8 cellular contexts compared by ENCODE assay signal in the genomic region with DNA sequence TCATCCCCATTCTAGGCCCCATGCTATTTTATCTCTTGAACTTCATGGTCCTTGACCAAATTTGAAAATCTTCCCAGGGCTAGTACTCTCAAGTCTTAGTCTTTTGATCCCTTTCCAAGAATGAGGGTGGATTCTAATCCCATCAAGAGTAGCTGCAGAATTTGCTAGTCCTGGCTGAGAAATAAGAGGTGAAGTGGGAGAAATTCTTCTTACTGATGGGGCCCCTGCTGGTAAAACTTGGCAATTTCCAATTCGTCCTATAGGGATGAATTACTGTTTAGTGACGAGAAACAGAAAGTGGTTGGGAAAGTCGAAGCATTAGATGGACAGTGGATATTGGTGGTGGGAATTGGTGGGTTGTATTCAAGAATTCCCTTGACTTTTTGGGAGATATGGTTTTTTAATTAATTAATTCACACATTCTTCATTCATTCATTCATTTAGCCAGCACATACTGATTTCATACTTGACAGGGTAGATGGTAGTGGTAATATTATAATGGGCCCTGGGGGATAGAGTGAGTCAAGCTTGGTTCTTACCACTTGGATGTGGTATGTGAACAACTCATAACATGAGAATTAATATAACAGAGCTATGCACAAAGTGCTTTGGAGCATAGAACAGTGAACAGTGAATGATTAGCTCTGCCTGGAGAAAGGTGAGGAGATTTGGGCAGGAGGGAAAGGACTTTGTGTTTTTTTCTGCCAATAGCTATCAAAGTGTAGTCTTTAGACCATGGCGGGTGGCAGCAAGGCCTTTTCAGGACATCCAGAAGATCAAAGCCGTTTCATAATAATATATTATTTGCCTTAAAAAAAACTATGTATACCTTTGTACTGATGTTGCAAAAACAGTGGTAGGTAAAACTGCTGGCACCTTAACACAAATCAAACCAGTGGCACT.
DNase-seq lines count a peak whose midpoint lies in the region; TF ChIP-seq lines count a peak whose summit lies in the region.

No MANE protein-coding gene starts in this region.

- H3K4me1 Mint-ChIP-seq in activated naive CD8-positive, alpha-beta T cell (ENCODE audit: low read depth), result peaks cover 81% of the 10 kb centered on the region
- peaks cover 67% of the 10 kb centered on the region for H3K4me1 Mint-ChIP-seq in activated naive CD8-positive, alpha-beta T cell treated with anti-CD3 and anti-CD28 coated beads for 36 hours

- H3K4me1 ChIP-seq in thyroid gland (peaks cover 36 to 37% of the 10 kb centered on the region in 2 donors), ovary (ENCODE audit: insufficient read depth) (peaks cover 4% of the 10 kb centered on the region)

- H3K27me3 ChIP-seq in thyroid gland (no peaks in the 10 kb centered on the region), ovary (no peaks in the 10 kb centered on the region)

- peak overlapping the region; percentile 69 for H3K27ac Mint-ChIP-seq in activated naive CD8-positive, alpha-beta T cell
- H3K27ac Mint-ChIP-seq in activated naive CD8-positive, alpha-beta T cell treated with anti-CD3 and anti-CD28 coated beads for 36 hours, result no peak overlapping the region

- peaks cover 4% of the 10 kb centered on the region for H3K36me3 Mint-ChIP-seq in activated naive CD8-positive, alpha-beta T cell
- peaks cover 10% of the 10 kb centered on the region for H3K36me3 Mint-ChIP-seq in activated naive CD8-positive, alpha-beta T cell treated with anti-CD3 and anti-CD28 coated beads for 36 hours

- no peaks in the 10 kb centered on the region for H3K36me3 ChIP-seq in thyroid gland
- no peaks in the 10 kb centered on the region for H3K36me3 ChIP-seq in ovary

- TF ChIP-seq POLR2A in thyroid gland (IDR thresholded peaks at IDR 0.05), result no peak
- no peak for TF ChIP-seq POLR2A in ovary (IDR thresholded peaks at IDR 0.05)

- H3K9me3 ChIP-seq in thyroid gland (no peaks in the 10 kb centered on the region), ovary (no peaks in the 10 kb centered on the region)

- no peaks in the 10 kb centered on the region for H3K27me3 Mint-ChIP-seq in activated naive CD8-positive, alpha-beta T cell
- no peaks in the 10 kb centered on the region for H3K27me3 Mint-ChIP-seq in activated naive CD8-positive, alpha-beta T cell treated with anti-CD3 and anti-CD28 coated beads for 36 hours

- H3K4me3 ChIP-seq in fibroblast of mammary gland (ENCODE audit: control insufficient read depth, low read depth, low read length) (no peak overlapping the region), thyroid gland (replicated peaks in 1 of 3) (no peak overlapping the region), ovary (no peak overlapping the region)

- in situ Hi-C loops in G401 (cut with HindIII; ENCODE audit: low sequenced_read_pairs), result no loop called here

- H3K27ac ChIP-seq in thyroid gland (peak overlapping the region in 1 of 3 donors; percentile 37), ovary (no peak overlapping the region)

- 82 to 84% methylated on average over 5 of the region's 5 CpGs for WGBS in thyroid gland, 2 donors
- 85 to 91% (median 88%) methylated on average over 5 of the region's 5 CpGs for WGBS in ovary, 3 donors

- TF ChIP-seq CTCF in fibroblast of mammary gland (conservative IDR thresholded peaks at IDR 0.05; ENCODE audit: control insufficient read depth, insufficient read depth, low read depth, low read length), result peak; percentile 41
- peak in 4 of 6 experiments; percentile 24 to 48 (median 40) for TF ChIP-seq CTCF in thyroid gland (IDR thresholded peaks at IDR 0.05)
- TF ChIP-seq CTCF in ovary (IDR thresholded peaks at IDR 0.05), result no peak

- no peak for TF ChIP-seq EP300 in ovary (IDR thresholded peaks at IDR 0.05)

- no peaks in the 10 kb centered on the region for H3K9me3 Mint-ChIP-seq in activated naive CD8-positive, alpha-beta T cell (ENCODE audit: low read depth)
- no peaks in the 10 kb centered on the region for H3K9me3 Mint-ChIP-seq in activated naive CD8-positive, alpha-beta T cell treated with anti-CD3 and anti-CD28 coated beads for 36 hours

- H3K4me3 Mint-ChIP-seq in activated naive CD8-positive, alpha-beta T cell, result peak overlapping the region; percentile 33
- H3K4me3 Mint-ChIP-seq in activated naive CD8-positive, alpha-beta T cell treated with anti-CD3 and anti-CD28 coated beads for 36 hours, result no peak overlapping the region

- intact Hi-C loops in thyroid gland (cut with DNase I) (no loop called here), ovary (cut with DNase I) (no loop called here)

- no peak for DNase-seq in activated naive CD8-positive, alpha-beta T cell treated with anti-CD3 and anti-CD28 coated beads for 36 hours
- DNase-seq in M059J (ENCODE audit: low read depth) (peak; percentile 88), fibroblast of mammary gland (ENCODE audit: low read depth) (peak; percentile 86), thyroid gland (no peak), ovary (no peak), G401 (ENCODE audit: low spot score) (no peak), SHP77 (lab: John Stamatoyannopoulos, UW) (no peak)

Comparison
In these comparisons a context has a peak if more than half of its experiments do, and no peak if none do; other contexts are left out.
1. DNase-seq: peak in M059J (single experiment) and fibroblast of mammary gland (single experiment); none in activated naive CD8-positive, alpha-beta T cell treated with anti-CD3 and anti-CD28 coated beads for 36 hours (single experiment), thyroid gland (0 of 2), ovary (0 of 5), G401 (single experiment) and SHP77 (0 of 2).
2. CTCF ChIP-seq: peak in fibroblast of mammary gland (single experiment) and thyroid gland (4 of 6); none in ovary (0 of 3).